In genomic region chr15:40081691-40082194, GRCh38 we compare ENCODE assay signal across 1 cellular context.
TF ChIP-seq lines count a peak whose summit lies in the region.

No MANE protein-coding gene starts in this region.

TF ChIP-seq in H1, 55 proteins besides CTCF, POLR2A, EP300 and RAD21:
- TF ChIP-seq CBX5 (IDR thresholded peaks at IDR 0.05; ENCODE audit: low read depth, low read length) (no peak), SRF (IDR thresholded peaks at IDR 0.05; ENCODE audit: low read depth, low read length) (no peak), TAF7 (optimal IDR thresholded peaks at IDR 0.05; ENCODE audit: borderline replicate concordance, low read depth, low read length) (no peak), TBP (IDR thresholded peaks at IDR 0.05; ENCODE audit: low read depth, low read length) (no peak), BACH1 (IDR thresholded peaks at IDR 0.05; ENCODE audit: low read length) (no peak), HDAC6 (IDR thresholded peaks at IDR 0.05; ENCODE audit: low read depth, low read length) (no peak), ATF3 (IDR thresholded peaks at IDR 0.05; ENCODE audit: insufficient read depth, low read depth, low read length) (no peak), GABPA (IDR thresholded peaks at IDR 0.05; ENCODE audit: borderline replicate concordance, insufficient read depth, low read length) (no peak), RNF2 (IDR thresholded peaks at IDR 0.05; ENCODE audit: borderline replicate concordance, low read depth, low read length, missing control alignments, poor library complexity, severe bottlenecking) (no peak), SP4 (IDR thresholded peaks at IDR 0.05; ENCODE audit: low read length) (no peak), JUND (IDR thresholded peaks at IDR 0.05; ENCODE audit: low read length) (no peak), SIX5 (IDR thresholded peaks at IDR 0.05; ENCODE audit: low read depth, low read length) (no peak), RFX5 (IDR thresholded peaks at IDR 0.05; ENCODE audit: borderline replicate concordance, low read depth, low read length) (no peak), RXRA (IDR thresholded peaks at IDR 0.05; ENCODE audit: insufficient read depth, low read depth, low read length) (peak; percentile 90; the same call in 1 of the 2 replicates), BCL11A (IDR thresholded peaks at IDR 0.05; ENCODE audit: low read depth in 2 of 2, low read length in 2 of 2) (no peak), USF2 (IDR thresholded peaks at IDR 0.05; ENCODE audit: low read length) (no peak), BRCA1 (IDR thresholded peaks at IDR 0.05; ENCODE audit: low read depth, low read length) (no peak), MAFK (IDR thresholded peaks at IDR 0.05; ENCODE audit: low read depth, low read length) (no peak), SUZ12 (IDR thresholded peaks at IDR 0.05; ENCODE audit: low read length) (no peak), FOSL1 (IDR thresholded peaks at IDR 0.05; ENCODE audit: insufficient read depth, low read depth, low read length) (no peak), NRF1 (IDR thresholded peaks at IDR 0.05; ENCODE audit: low read depth, low read length) (no peak), EGR1 (IDR thresholded peaks at IDR 0.05; ENCODE audit: borderline replicate concordance, low read depth, low read length) (no peak), ASH2L (IDR thresholded peaks at IDR 0.05; ENCODE audit: low read length) (peak; percentile 59), CBX8 (IDR thresholded peaks at IDR 0.05; ENCODE audit: borderline replicate concordance, low read depth, low read length) (no peak), TAF1 (IDR thresholded peaks at IDR 0.05; ENCODE audit: low read depth, low read length) (peak; percentile 60), JUN (IDR thresholded peaks at IDR 0.05; ENCODE audit: low read depth, low read length) (no peak), SIN3A (conservative IDR thresholded peaks at IDR 0.05 in 1 of 2, IDR thresholded peaks at IDR 0.05 in 1 of 2; ENCODE audit: low read depth in 1 of 2, low read length in 2 of 2) (0 out of 4 replicates have a peak, but pooled peaks have one; percentile 24 to 60), PHF8 (conservative IDR thresholded peaks at IDR 0.05; ENCODE audit: low read depth, low read length) (no peak), SP1 (IDR thresholded peaks at IDR 0.05; ENCODE audit: low read depth, low read length) (no peak), CHD1 (IDR thresholded peaks at IDR 0.05; ENCODE audit: low read depth, low read length) (no peak), YY1 (IDR thresholded peaks at IDR 0.05; ENCODE audit: low read depth, low read length) (no peak), SAP30 (IDR thresholded peaks at IDR 0.05; ENCODE audit: insufficient read depth, insufficient replicate concordance, low read length) (no peak), KDM4A (IDR thresholded peaks at IDR 0.05; ENCODE audit: low read depth, low read length, severe bottlenecking) (no peak), CTBP2 (IDR thresholded peaks at IDR 0.05; ENCODE audit: borderline replicate concordance, insufficient read depth, insufficient read length, low read length) (no peak), MAX (IDR thresholded peaks at IDR 0.05) (peak; percentile 58), CHD7 (IDR thresholded peaks at IDR 0.05; ENCODE audit: insufficient replicate concordance, low read length) (no peak), HDAC2 (IDR thresholded peaks at IDR 0.05; ENCODE audit: borderline replicate concordance in 1 of 2, low read depth in 2 of 2, low read length in 2 of 2) (0 out of 4 replicates have a peak, but pooled peaks of 1 of the 2 experiments have one; percentile 40), TEAD4 (IDR thresholded peaks at IDR 0.05; ENCODE audit: low read depth, low read length) (no peak), CHD2 (IDR thresholded peaks at IDR 0.05; ENCODE audit: low read length) (no peak), NANOG (IDR thresholded peaks at IDR 0.05; ENCODE audit: insufficient read depth, low read depth, low read length, poor library complexity, severe bottlenecking) (no peak), KDM5A (IDR thresholded peaks at IDR 0.05; ENCODE audit: low read length) (no peak), ATF2 (IDR thresholded peaks at IDR 0.05; ENCODE audit: low read length) (0 out of 2 replicates have a peak, but pooled peaks have one; percentile 50), RBBP5 (IDR thresholded peaks at IDR 0.05; ENCODE audit: borderline replicate concordance, low read depth, low read length) (peak; percentile 59; the same call in 1 of the 2 replicates), E2F6 (IDR thresholded peaks at IDR 0.05) (peak; percentile 17; the same call in 1 of the 2 replicates), POU5F1 (IDR thresholded peaks at IDR 0.05; ENCODE audit: low read depth, low read length) (no peak), SIRT6 (IDR thresholded peaks at IDR 0.05; ENCODE audit: low read length) (no peak), SP2 (IDR thresholded peaks at IDR 0.05; ENCODE audit: low read length) (no peak), CEBPB (IDR thresholded peaks at IDR 0.05; ENCODE audit: low read depth, low read length) (no peak), EZH2 (IDR thresholded peaks at IDR 0.05; ENCODE audit: low read depth, low read length, severe bottlenecking) (no peak), POLR2AphosphoS5 (IDR thresholded peaks at IDR 0.05; ENCODE audit: low read depth, low read length) (peak; percentile 44; the same call in 1 of the 2 replicates)
